In genomic region chr2:238141541-238142318, GRCh38 we compare ENCODE assay signal across 8 cellular contexts. TPM values are rescaled to one million over a fixed set of nuclear protein-coding genes. Genes with fewer than 3 reads are reported as not detected.
DNase-seq lines count a peak whose midpoint lies in the region; ATAC-seq and TF ChIP-seq lines count a peak whose summit lies in the region.

No MANE protein-coding gene starts in this region.

- no peaks in the 10 kb centered on the region for H3K27me3 ChIP-seq in thoracic aorta (replicated peaks; ENCODE audit: insufficient read depth)

- H3K4me1 ChIP-seq in thoracic aorta (ENCODE audit: control insufficient read depth in 1 of 2, low read depth in 2 of 2): peaks cover 30 to 65% of the 10 kb centered on the region in 2 donors

- DNase-seq in NCI-H2196 (lab: John Stamatoyannopoulos, UW; ENCODE audit: unreplicated experiment) (peak; percentile 30), NCI-H2196 treated with DMSO at 0.1 percent for 48 hours (lab: John Stamatoyannopoulos, UW; ENCODE audit: unreplicated experiment) (no peak), NOMO-1 treated with DMSO at 0.1 percent for 48 hours (lab: John Stamatoyannopoulos, UW; ENCODE audit: unreplicated experiment) (peak; percentile 34), dermis blood vessel endothelial cell (peak; percentile 26), thoracic aorta (ENCODE audit: low spot score) (no peak), medulla oblongata (ENCODE audit: extremely low spot score) (no peak), NCI-H446 treated with DMSO at 0.1 percent for 48 hours (lab: John Stamatoyannopoulos, UW) (no peak)

- H3K4me3 ChIP-seq in thoracic aorta: peak overlapping the region; percentile 12

- no peaks in the 10 kb centered on the region for H3K36me3 ChIP-seq in thoracic aorta

- no peaks in the 10 kb centered on the region for H3K9me3 ChIP-seq in thoracic aorta

- ATAC-seq in thoracic aorta (ENCODE audit: insufficient number of reproducible peaks, low FRiP score, low read depth) (no peak), GM19324 (IDR thresholded peaks at IDR 0.05; ENCODE audit: low FRiP score, unreplicated experiment) (no peak)

- peak overlapping the region in 1 of 2 donors; percentile 22 for H3K27ac ChIP-seq in thoracic aorta

- TF ChIP-seq CTCF in thoracic aorta (IDR thresholded peaks at IDR 0.05): no peak

RNA-seq across cellular contexts. Expression of gene KLHL30, which starts 3.3 kb away (rescaled TPM):
- total RNA-seq in dermis blood vessel endothelial cell (not detected in 2 replicates), thoracic aorta (10 to 100 TPM; 18.3 to 33.4 TPM)

RNA-seq across cellular contexts. Expression of gene ERFE, which starts 17.0 kb away (rescaled TPM):
- total RNA-seq in dermis blood vessel endothelial cell (0.34 and 0.47 TPM in 2 replicates), thoracic aorta (1 to 10 TPM; 1.3 to 1.5 TPM)

RNA-seq across cellular contexts. Expression of gene ESPNL, which starts 41.6 kb away (rescaled TPM):
- total RNA-seq in dermis blood vessel endothelial cell: not detected in 2 replicates
- under 1 TPM in 1 of 2 donors, not detected in 1; 0.35 TPM for total RNA-seq in thoracic aorta

Comparison
In these comparisons a context has a peak if more than half of its experiments do, and no peak if none do; other contexts are left out.
1. DNase-seq: peak in NCI-H2196 (single experiment), NOMO-1 treated with DMSO at 0.1 percent for 48 hours (single experiment) and dermis blood vessel endothelial cell (single experiment); none in NCI-H2196 treated with DMSO at 0.1 percent for 48 hours (single experiment), thoracic aorta (single experiment), medulla oblongata (single experiment) and NCI-H446 treated with DMSO at 0.1 percent for 48 hours (single experiment).
2. RNA of gene KLHL30, which starts 3.3 kb away (total RNA-seq): 18.3 to 33.4 TPM in thoracic aorta; not detected in dermis blood vessel endothelial cell; every median in the first group is over 10 times any median in the second.